In genomic region chr12:69440016-69440415, GRCh38 we compare ENCODE assay signal across 14 cellular contexts. TPM values are rescaled to one million over a fixed set of nuclear protein-coding genes. Genes with fewer than 3 reads are reported as not detected.
DNase-seq lines count a peak whose midpoint lies in the region; ATAC-seq and TF ChIP-seq lines count a peak whose summit lies in the region.
"Had no signal": no experiment of that assay in that cellular context is flagged by ENCODE, and none has a peak within 500 bp of the region (broad histone marks: within the 10 kb centered on the region; RNA-seq: fewer than 3 reads in every experiment).

No MANE protein-coding gene starts in this region.

- TF ChIP-seq POLR2A in breast epithelium (IDR thresholded peaks at IDR 0.05): no peak
- no peak for TF ChIP-seq POLR2A in body of pancreas (IDR thresholded peaks at IDR 0.05)

- no peak overlapping the region for H3K9ac ChIP-seq in mammary epithelial cell (ENCODE audit: insufficient read depth, low read length)

- no peaks in the 10 kb centered on the region for H3K79me2 ChIP-seq in mammary epithelial cell (ENCODE audit: insufficient read depth, low read length)

- no peaks in the 10 kb centered on the region for H3K36me3 ChIP-seq in breast epithelium
- H3K36me3 ChIP-seq in mammary epithelial cell (ENCODE audit: insufficient read depth, low read length): no peaks in the 10 kb centered on the region
- no peaks in the 10 kb centered on the region for H3K36me3 ChIP-seq in body of pancreas (replicated peaks in 1 of 2; ENCODE audit: insufficient read depth in 1 of 2, low read depth in 2 of 2)

- no peaks in the 10 kb centered on the region for H3K9me3 ChIP-seq in breast epithelium
- no peaks in the 10 kb centered on the region for H3K9me3 ChIP-seq in mammary epithelial cell (replicated peaks; ENCODE audit: insufficient read depth, low read length)
- H3K9me3 ChIP-seq in body of pancreas: no peaks in the 10 kb centered on the region

- DNase-seq in breast epithelium (ENCODE audit: low spot score in 2 of 2) (no peak), mammary epithelial cell (no peak), body of pancreas (no peak), kidney tubule cell (ENCODE audit: low spot score) (peak; percentile 69), SW 1271 (lab: John Stamatoyannopoulos, UW) (no peak), NCI-H146 treated with DMSO at 0.1 percent for 48 hours (lab: John Stamatoyannopoulos, UW; ENCODE audit: unreplicated experiment) (no peak)
- no peak for DNase-seq in NK-92 treated with Interleukin-12 subunit alpha and Interleukin-12 subunit beta, amount 100 ng/mL, for 24 hours (lab: John Stamatoyannopoulos, UW)
- DNase-seq in stimulated activated CD4-positive, alpha-beta T cell treated with anti-CD3 and anti-CD28 coated beads, Interleukin-2, amount 100 ng/mL, for 24 hours: no peak
- DNase-seq: DMS153, HCEC 1CT, NCI-H187 treated with DMSO at 0.1 percent for 48 hours, NCI-H446, NCI-H748 treated with DMSO at 0.1 percent for 48 hours had no signal

- 68% methylated on average over 3 of the region's 3 CpGs for WGBS in mammary epithelial cell (ENCODE audit: low coverage, missing lambda C conversion rate)
- 93 to 94% methylated on average over 3 of the region's 3 CpGs for WGBS in body of pancreas, 2 donors

- H3K27me3 ChIP-seq in breast epithelium (no peaks in the 10 kb centered on the region), mammary epithelial cell (ENCODE audit: insufficient read depth, low read length) (no peaks in the 10 kb centered on the region), body of pancreas (no peaks in the 10 kb centered on the region)

- intact Hi-C loops in breast epithelium (cut with DNase I; ENCODE audit: low total_unique reads): no loop called here
- intact Hi-C loops in mammary epithelial cell (cut with micrococcal nuclease): no loop called here
- intact Hi-C loops in body of pancreas (cut with DNase I): no loop called here

- CTCF ChIA-PET in mammary epithelial cell (lab: Charles Lee; ENCODE audit: low non-redundant PET): no interaction called here

- BruUV-seq in mammary epithelial cell (replicated peaks; lab: Mats Ljungman, UMichigan): no TSS peak

- peak; percentile 50 for ATAC-seq in body of pancreas

- TF ChIP-seq CTCF in breast epithelium (IDR thresholded peaks at IDR 0.05) (no peak), mammary epithelial cell (conservative IDR thresholded peaks at IDR 0.05 in 1 of 2, IDR thresholded peaks at IDR 0.05 in 1 of 2; ENCODE audit: extremely low read depth in 1 of 2, insufficient read depth in 1 of 2, low read depth in 1 of 2, low read length in 2 of 2) (no peak), body of pancreas (IDR thresholded peaks at IDR 0.05) (no peak)

- no peaks in the 10 kb centered on the region for H4K20me1 ChIP-seq in mammary epithelial cell (ENCODE audit: insufficient read depth, low read length)

- H3K4me2 ChIP-seq in mammary epithelial cell (ENCODE audit: insufficient read depth, low read depth, low read length): no peak overlapping the region

- in situ Hi-C loops in mammary epithelial cell (cut with MboI; ENCODE audit: low sequenced_read_pairs in 2 of 2): no loop called here

- no peak overlapping the region for H2AFZ ChIP-seq in mammary epithelial cell (ENCODE audit: low read depth, low read length)

- H3K4me3 ChIP-seq in breast epithelium: no peak overlapping the region
- no peak overlapping the region for H3K4me3 ChIP-seq in mammary epithelial cell (replicated peaks in 1 of 3; ENCODE audit: insufficient read depth in 1 of 3, low read depth in 2 of 3, low read length in 3 of 3)
- H3K4me3 ChIP-seq in body of pancreas: no peak overlapping the region

- H3K4me1 ChIP-seq in breast epithelium (no peaks in the 10 kb centered on the region), mammary epithelial cell (ENCODE audit: insufficient read depth, low read length) (no peaks in the 10 kb centered on the region), body of pancreas (peaks cover 20% of the 10 kb centered on the region)

- dilution Hi-C loops in mammary epithelial cell (cut with HindIII; ENCODE audit: low sequenced_read_pairs): no loop called here

- H3K27ac ChIP-seq in breast epithelium: peak overlapping the region; percentile 8 to 30
- H3K27ac ChIP-seq in mammary epithelial cell (ENCODE audit: insufficient read depth, low read depth, low read length): no peak overlapping the region
- H3K27ac ChIP-seq in body of pancreas: no peak overlapping the region
- H3K27ac ChIP-seq: C4-2B had no signal

RNA-seq across cellular contexts. Expression of gene FRS2, which starts 30.2 kb away (rescaled TPM):
- total RNA-seq in breast epithelium (100 to 1,000 TPM in 1 of 3 donors, 10 to 100 TPM in 2; 54.9 to 125 (median 72.4) TPM), mammary epithelial cell (10 to 100 TPM; 30.0 to 72.7 TPM), body of pancreas (10 to 100 TPM in 1 of 2 donors, 1 to 10 TPM in 1; 4.9 to 14.3 TPM)
- 18.6 TPM for polyA plus RNA-seq in mammary epithelial cell
- polyA minus RNA-seq in mammary epithelial cell: 46.5 TPM

Comparison
In these comparisons a context has a peak if more than half of its experiments do, and no peak if none do; other contexts are left out.
1. H3K27ac ChIP-seq: peak in breast epithelium (2 of 2); none in mammary epithelial cell (single experiment) and body of pancreas (0 of 4).